In the genomic region with DNA sequence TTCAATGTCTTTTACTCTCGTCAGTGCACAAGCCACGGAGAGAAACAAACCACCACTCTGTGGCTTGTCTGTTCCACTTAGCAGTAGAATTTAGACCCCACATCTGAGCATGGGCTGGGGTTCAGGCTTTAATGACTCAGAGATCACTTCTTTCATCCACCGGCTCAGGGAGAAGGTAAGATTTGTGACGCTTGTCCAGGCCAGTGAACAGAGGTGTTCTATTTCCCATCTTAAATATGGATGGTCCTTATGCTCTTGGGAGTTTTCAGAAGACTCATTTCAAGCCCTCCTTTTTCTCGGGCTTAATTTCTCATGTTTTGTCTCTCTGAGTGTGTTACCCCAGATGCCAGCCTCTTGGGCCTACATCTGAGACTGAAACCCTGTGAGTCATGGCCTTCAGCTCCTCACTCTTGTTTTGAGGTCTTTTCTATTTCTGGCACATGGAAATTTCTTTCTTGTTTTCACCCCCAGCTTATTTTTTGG, we compare ENCODE assay signal across 12 cellular contexts.
DNase-seq lines count a peak whose midpoint lies in the region; ATAC-seq, FAIRE-seq and TF ChIP-seq lines count a peak whose summit lies in the region.
"Had no signal": no experiment of that assay in that cellular context is flagged by ENCODE, and none has a peak within 500 bp of the region (broad histone marks: within the 10 kb centered on the region; RNA-seq: fewer than 3 reads in every experiment).

No MANE protein-coding gene starts in this region.

- peak overlapping the region; percentile 65; the same call in 1 of the 2 replicates for H2AFZ ChIP-seq in SK-N-SH (ENCODE audit: low read depth)

- no peak overlapping the region for H3K4me3 ChIP-seq in SK-N-SH (ENCODE audit: low read depth in 2 of 2, low read length in 1 of 2)
- H3K4me3 ChIP-seq: smooth muscle cell had no signal

- TF ChIP-seq RAD21 in SK-N-SH (IDR thresholded peaks at IDR 0.05; ENCODE audit: low read length), result no peak

- POLR2A ChIA-PET in SK-N-SH (lab: Yijun Ruan, JAX), result no interaction called here

- 2% methylated on average over 5 of the region's 5 CpGs for WGBS in SK-N-SH (ENCODE audit: low lambda C conversion rate)

- no peak for FAIRE-seq in frontal cortex (lab: Jason Lieb, UNC)

- no peak overlapping the region for H3K4me2 ChIP-seq in SK-N-SH
- H3K4me2 ChIP-seq: smooth muscle cell had no signal

- TF ChIP-seq EP300 in SK-N-SH (IDR thresholded peaks at IDR 0.05; ENCODE audit: borderline replicate concordance in 1 of 2, low read depth in 1 of 2, low read length in 1 of 2), result no peak

- no peaks in the 10 kb centered on the region for H3F3A ChIP-seq in SK-N-SH (replicated peaks; ENCODE audit: insufficient read depth)

- no peaks in the 10 kb centered on the region for H3K79me2 ChIP-seq in SK-N-SH (ENCODE audit: insufficient read depth)

- CTCF ChIA-PET in SK-N-SH (lab: Yijun Ruan, JAX), result no interaction called here

- no peak for ATAC-seq in SK-N-SH treated with all-trans-retinoic acid at 6 μM for 48 hours
- ATAC-seq in HG02678 (IDR thresholded peaks at IDR 0.05; ENCODE audit: unreplicated experiment), result peak; percentile 91

- no peaks in the 10 kb centered on the region for H3K9me3 ChIP-seq in SK-N-SH

- H3K9me2 ChIP-seq in SK-N-SH, result no peaks in the 10 kb centered on the region

- no peak overlapping the region for H3K9ac ChIP-seq in SK-N-SH

- H3K36me3 ChIP-seq in SK-N-SH (replicated peaks in 1 of 2; ENCODE audit: control insufficient read depth in 1 of 2, insufficient read depth in 2 of 2, low read length in 1 of 2), result no peaks in the 10 kb centered on the region

- no peak for DNase-seq in SK-N-SH
- DNase-seq in M059J (ENCODE audit: low read depth), result peak; percentile 12
- peak; percentile 10 to 38 (median 19) for DNase-seq in stimulated activated CD4-positive, alpha-beta T cell treated with anti-CD3 and anti-CD28 coated beads, TNF-alpha, amount 100 ng/mL, for 48 hours (ENCODE audit: low read depth in 3 of 3)
- no peak for DNase-seq in LoVo (ENCODE audit: low spot score)
- no peak for DNase-seq in frontal cortex (ENCODE audit: low spot score in 2 of 2)
- no peak for DNase-seq in NCI-H187 treated with DMSO at 0.1 percent for 48 hours (lab: John Stamatoyannopoulos, UW)
- DNase-seq: NCI-H187 had no signal

- H3K27me3 ChIP-seq in SK-N-SH (ENCODE audit: insufficient read depth), result no peaks in the 10 kb centered on the region

- no peak for TF ChIP-seq CTCF in SK-N-SH (IDR thresholded peaks at IDR 0.05)

- H3K4me1 ChIP-seq in SK-N-SH (ENCODE audit: control insufficient read depth in 1 of 2, insufficient read depth in 2 of 2, low read depth in 1 of 2, low read length in 1 of 2), result no peaks in the 10 kb centered on the region

- no peak overlapping the region for H3K27ac ChIP-seq in SK-N-SH (ENCODE audit: low read depth in 2 of 2, low read length in 1 of 2)
- H3K27ac ChIP-seq: 22Rv1, VCaP had no signal

- H4K20me1 ChIP-seq in SK-N-SH (ENCODE audit: insufficient read depth), result no peaks in the 10 kb centered on the region

TF ChIP-seq in SK-N-SH, 30 proteins besides CTCF, POLR2A, EP300 and RAD21:
- TF ChIP-seq EZH2phosphoT487 (IDR thresholded peaks at IDR 0.05; ENCODE audit: borderline replicate concordance, low read depth), result no peak

TF ChIP-seq in SK-N-SH treated with all-trans-retinoic acid at 6 μM for 48 hours, 23 proteins besides CTCF, POLR2A, EP300 and RAD21:
- TF ChIP-seq ZNF8 (CRISPR knock-in tag; IDR thresholded peaks at IDR 0.05) (no peak), GLIS3 (CRISPR knock-in tag; IDR thresholded peaks at IDR 0.05) (no peak), ISL1 (CRISPR knock-in tag; IDR thresholded peaks at IDR 0.05) (no peak), OSR1 (CRISPR knock-in tag; IDR thresholded peaks at IDR 0.05) (no peak), SNAI2 (CRISPR knock-in tag; IDR thresholded peaks at IDR 0.05) (no peak), TCF4 (CRISPR knock-in tag; IDR thresholded peaks at IDR 0.05; ENCODE audit: borderline replicate concordance) (no peak), ZNF70 (CRISPR knock-in tag; IDR thresholded peaks at IDR 0.05) (no peak), PPARA (CRISPR knock-in tag; IDR thresholded peaks at IDR 0.05; ENCODE audit: borderline replicate concordance) (no peak)
- TF ChIP-seq, protein P1, sequence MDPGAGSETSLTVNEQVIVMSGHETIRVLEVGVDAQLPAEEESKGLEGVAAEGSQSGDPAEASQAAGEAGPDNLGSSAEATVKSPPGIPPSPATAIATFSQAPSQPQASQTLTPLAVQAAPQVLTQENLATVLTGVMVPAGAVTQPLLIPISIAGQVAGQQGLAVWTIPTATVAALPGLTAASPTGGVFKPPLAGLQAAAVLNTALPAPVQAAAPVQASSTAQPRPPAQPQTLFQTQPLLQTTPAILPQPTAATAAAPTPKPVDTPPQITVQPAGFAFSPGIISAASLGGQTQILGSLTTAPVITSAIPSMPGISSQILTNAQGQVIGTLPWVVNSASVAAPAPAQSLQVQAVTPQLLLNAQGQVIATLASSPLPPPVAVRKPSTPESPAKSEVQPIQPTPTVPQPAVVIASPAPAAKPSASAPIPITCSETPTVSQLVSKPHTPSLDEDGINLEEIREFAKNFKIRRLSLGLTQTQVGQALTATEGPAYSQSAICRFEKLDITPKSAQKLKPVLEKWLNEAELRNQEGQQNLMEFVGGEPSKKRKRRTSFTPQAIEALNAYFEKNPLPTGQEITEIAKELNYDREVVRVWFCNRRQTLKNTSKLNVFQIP (CRISPR knock-in tag; IDR thresholded peaks at IDR 0.05; ENCODE audit: borderline replicate concordance, low read depth), result no peak
- TF ChIP-seq, protein P2, sequence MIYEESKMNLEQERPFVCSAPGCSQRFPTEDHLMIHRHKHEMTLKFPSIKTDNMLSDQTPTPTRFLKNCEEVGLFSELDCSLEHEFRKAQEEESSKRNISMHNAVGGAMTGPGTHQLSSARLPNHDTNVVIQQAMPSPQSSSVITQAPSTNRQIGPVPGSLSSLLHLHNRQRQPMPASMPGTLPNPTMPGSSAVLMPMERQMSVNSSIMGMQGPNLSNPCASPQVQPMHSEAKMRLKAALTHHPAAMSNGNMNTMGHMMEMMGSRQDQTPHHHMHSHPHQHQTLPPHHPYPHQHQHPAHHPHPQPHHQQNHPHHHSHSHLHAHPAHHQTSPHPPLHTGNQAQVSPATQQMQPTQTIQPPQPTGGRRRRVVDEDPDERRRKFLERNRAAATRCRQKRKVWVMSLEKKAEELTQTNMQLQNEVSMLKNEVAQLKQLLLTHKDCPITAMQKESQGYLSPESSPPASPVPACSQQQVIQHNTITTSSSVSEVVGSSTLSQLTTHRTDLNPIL (CRISPR knock-in tag; IDR thresholded peaks at IDR 0.05; ENCODE audit: low read depth), result no peak

Comparison
In these comparisons a context has a peak if more than half of its experiments do, and no peak if none do; other contexts are left out.
1. DNase-seq: peak in M059J (single experiment) and stimulated activated CD4-positive, alpha-beta T cell treated with anti-CD3 and anti-CD28 coated beads, TNF-alpha, amount 100 ng/mL, for 48 hours (3 of 3); none in SK-N-SH (single experiment), LoVo (single experiment), frontal cortex (0 of 2) and NCI-H187 treated with DMSO at 0.1 percent for 48 hours (single experiment).